In genomic region chr10:68073631-68074403, GRCh38 we compare ENCODE assay signal across 1 cellular context.
TF ChIP-seq lines count a peak whose summit lies in the region.

No MANE protein-coding gene starts in this region.

TF ChIP-seq in H1, 55 proteins besides CTCF, POLR2A, EP300 and RAD21:
- TF ChIP-seq GTF2F1 (IDR thresholded peaks at IDR 0.05; ENCODE audit: borderline replicate concordance, low read depth, low read length) (no peak), CBX8 (IDR thresholded peaks at IDR 0.05; ENCODE audit: borderline replicate concordance, low read depth, low read length) (no peak), SIRT6 (IDR thresholded peaks at IDR 0.05; ENCODE audit: low read length) (no peak), FOSL1 (IDR thresholded peaks at IDR 0.05; ENCODE audit: insufficient read depth, low read depth, low read length) (no peak), HDAC2 (IDR thresholded peaks at IDR 0.05; ENCODE audit: borderline replicate concordance in 1 of 2, low read depth in 2 of 2, low read length in 2 of 2) (no peak), JUND (IDR thresholded peaks at IDR 0.05; ENCODE audit: low read length) (no peak), SIN3A (conservative IDR thresholded peaks at IDR 0.05 in 1 of 2, IDR thresholded peaks at IDR 0.05 in 1 of 2; ENCODE audit: low read depth in 1 of 2, low read length in 2 of 2) (no peak), NRF1 (IDR thresholded peaks at IDR 0.05; ENCODE audit: low read depth, low read length) (no peak), KDM1A (IDR thresholded peaks at IDR 0.05; ENCODE audit: borderline replicate concordance, low read length) (no peak), SAP30 (IDR thresholded peaks at IDR 0.05; ENCODE audit: insufficient read depth, insufficient replicate concordance, low read length) (no peak), CHD2 (IDR thresholded peaks at IDR 0.05; ENCODE audit: low read length) (no peak), EGR1 (IDR thresholded peaks at IDR 0.05; ENCODE audit: borderline replicate concordance, low read depth, low read length) (no peak), SUZ12 (IDR thresholded peaks at IDR 0.05; ENCODE audit: low read length) (no peak)
